In the genomic region with DNA sequence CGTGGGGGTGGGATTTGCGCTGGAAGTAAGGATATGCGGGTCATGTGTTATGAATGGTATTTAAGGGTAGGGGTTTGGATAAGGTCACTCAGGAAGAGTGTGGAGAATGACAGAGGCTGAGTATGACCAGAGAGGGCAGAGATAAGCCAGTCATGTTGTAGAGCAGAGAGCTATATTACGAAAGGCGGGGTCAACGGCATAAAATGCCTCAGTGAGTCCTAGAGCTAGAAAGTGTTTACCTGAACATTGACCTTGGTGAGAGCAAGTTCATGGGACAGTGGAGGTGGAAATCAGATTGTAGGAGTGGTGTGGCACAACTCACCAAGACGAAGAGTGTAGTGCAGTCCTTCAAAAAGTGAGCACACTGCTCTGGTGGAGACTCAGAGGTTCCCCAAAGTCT, we compare ENCODE assay signal across 28 cellular contexts. TPM values are rescaled to one million over a fixed set of nuclear protein-coding genes. Genes with fewer than 3 reads are reported as not detected.
"Had no signal": no experiment of that assay in that cellular context is flagged by ENCODE, and none has a peak within 500 bp of the region (broad histone marks: within the 10 kb centered on the region; RNA-seq: fewer than 3 reads in every experiment).

No MANE protein-coding gene starts in this region.

- H3K27me3 Mint-ChIP-seq: activated B cell treated with CpG ODN at 0.5 μM for 24 hours; activated CD4-positive, alpha-beta memory T cell treated with anti-CD3 and anti-CD28 coated beads for 36 hours; activated T-helper 17 cell treated with anti-CD3 and anti-CD28 coated beads, Interleukin-2, amount 50 U/mL, for 72 hours had no signal

- DNase-seq: activated B cell treated with CpG ODN at 0.5 μM for 24 hours; activated CD4-positive, alpha-beta memory T cell treated with anti-CD3 and anti-CD28 coated beads for 36 hours; activated CD4-positive, alpha-beta T cell treated with anti-CD3 and anti-CD28 coated beads for 1 hour; activated CD4-positive, alpha-beta T cell treated with anti-CD3 and anti-CD28 coated beads, Interleukin-2, amount 10 ng/mL, durations not matched to agents 7 days and 5 days; activated CD8-positive, alpha-beta memory T cell treated with anti-CD3 and anti-CD28 coated beads for 24 hours; activated gamma-delta T cell treated with Interleukin-2 at 50 U/mL for 16 hours; activated naive CD4-positive, alpha-beta T cell treated with anti-CD3 and anti-CD28 coated beads, Interleukin-2, amount 10 ng/mL, durations not matched to agents 7 days and 5 days; activated naive CD8-positive, alpha-beta T cell treated with anti-CD3 and anti-CD28 coated beads for 36 hours; activated T-cell treated with anti-CD3 and anti-CD28 coated beads, Interleukin-2, amount 50 U/mL, for 48 hours; brain microvascular endothelial cell; KG1; NCI-H1092; NCI-H1417; NCI-H1930; NCI-H2107; NCI-H2171 treated with DMSO at 0.1 percent for 48 hours; NCI-H345; NCI-H510A; NCI-H526 treated with DMSO at 0.1 percent for 48 hours; NCI-H82; T-cell; T-helper 2 cell; T1000 had no signal

- ATAC-seq: activated T-helper 17 cell treated with anti-CD3 and anti-CD28 coated beads, Interleukin-2, amount 50 U/mL, for 72 hours; T-cell had no signal

- H3K27ac Mint-ChIP-seq: activated B cell treated with CpG ODN at 0.5 μM for 24 hours; activated CD4-positive, alpha-beta memory T cell treated with anti-CD3 and anti-CD28 coated beads for 36 hours; activated CD4-positive, alpha-beta T cell treated with anti-CD3 and anti-CD28 coated beads, Interleukin-2, amount 10 ng/mL, durations not matched to agents 7 days and 5 days; activated naive CD4-positive, alpha-beta T cell treated with anti-CD3 and anti-CD28 coated beads, Interleukin-2, amount 10 ng/mL, durations not matched to agents 7 days and 5 days; activated naive CD8-positive, alpha-beta T cell treated with anti-CD3 and anti-CD28 coated beads for 36 hours; activated T-helper 17 cell treated with anti-CD3 and anti-CD28 coated beads, Interleukin-2, amount 50 U/mL, for 72 hours; T-cell had no signal

- H3K4me1 Mint-ChIP-seq: activated B cell treated with CpG ODN at 0.5 μM for 24 hours; activated CD4-positive, alpha-beta T cell treated with anti-CD3 and anti-CD28 coated beads, Interleukin-2, amount 10 ng/mL, durations not matched to agents 7 days and 5 days; activated naive CD4-positive, alpha-beta T cell treated with anti-CD3 and anti-CD28 coated beads, Interleukin-2, amount 10 ng/mL, durations not matched to agents 7 days and 5 days; activated naive CD8-positive, alpha-beta T cell treated with anti-CD3 and anti-CD28 coated beads for 36 hours; activated T-helper 17 cell treated with anti-CD3 and anti-CD28 coated beads, Interleukin-2, amount 50 U/mL, for 72 hours; T-cell had no signal

- H3K36me3 Mint-ChIP-seq: activated CD4-positive, alpha-beta memory T cell treated with anti-CD3 and anti-CD28 coated beads for 36 hours; activated naive CD4-positive, alpha-beta T cell treated with anti-CD3 and anti-CD28 coated beads, Interleukin-2, amount 10 ng/mL, durations not matched to agents 7 days and 5 days; activated naive CD8-positive, alpha-beta T cell treated with anti-CD3 and anti-CD28 coated beads for 36 hours; T-cell had no signal

- H3K4me3 Mint-ChIP-seq: activated B cell treated with CpG ODN at 0.5 μM for 24 hours; activated CD4-positive, alpha-beta memory T cell treated with anti-CD3 and anti-CD28 coated beads for 36 hours; activated CD4-positive, alpha-beta T cell treated with anti-CD3 and anti-CD28 coated beads, Interleukin-2, amount 10 ng/mL, durations not matched to agents 7 days and 5 days; activated naive CD4-positive, alpha-beta T cell treated with anti-CD3 and anti-CD28 coated beads, Interleukin-2, amount 10 ng/mL, durations not matched to agents 7 days and 5 days; activated naive CD8-positive, alpha-beta T cell treated with anti-CD3 and anti-CD28 coated beads for 36 hours; activated T-helper 17 cell treated with anti-CD3 and anti-CD28 coated beads, Interleukin-2, amount 50 U/mL, for 72 hours; T-cell had no signal

- H3K9me3 Mint-ChIP-seq: activated B cell treated with CpG ODN at 0.5 μM for 24 hours; activated CD4-positive, alpha-beta memory T cell treated with anti-CD3 and anti-CD28 coated beads for 36 hours; activated CD4-positive, alpha-beta T cell treated with anti-CD3 and anti-CD28 coated beads, Interleukin-2, amount 10 ng/mL, durations not matched to agents 7 days and 5 days; activated naive CD4-positive, alpha-beta T cell treated with anti-CD3 and anti-CD28 coated beads, Interleukin-2, amount 10 ng/mL, durations not matched to agents 7 days and 5 days; activated naive CD8-positive, alpha-beta T cell treated with anti-CD3 and anti-CD28 coated beads for 36 hours; activated T-helper 17 cell treated with anti-CD3 and anti-CD28 coated beads, Interleukin-2, amount 50 U/mL, for 72 hours; T-cell had no signal

RNA-seq across cellular contexts. Expression of gene LMOD2, which starts 13.8 kb away (rescaled TPM):
- total RNA-seq: activated B cell treated with CpG ODN at 0.5 μM for 24 hours; activated CD4-positive, alpha-beta memory T cell treated with anti-CD3 and anti-CD28 coated beads for 36 hours; activated CD4-positive, alpha-beta T cell treated with anti-CD3 and anti-CD28 coated beads, Interleukin-2, amount 10 ng/mL, durations not matched to agents 7 days and 5 days; activated naive CD8-positive, alpha-beta T cell treated with anti-CD3 and anti-CD28 coated beads for 36 hours; activated T-helper 17 cell treated with anti-CD3 and anti-CD28 coated beads, Interleukin-2, amount 50 U/mL, for 72 hours; LHCN-M2; M059J; OCI-LY7; RPMI7951; T-cell had no signal
